ENCODE assay signal across 11 cellular contexts in the genomic region with DNA sequence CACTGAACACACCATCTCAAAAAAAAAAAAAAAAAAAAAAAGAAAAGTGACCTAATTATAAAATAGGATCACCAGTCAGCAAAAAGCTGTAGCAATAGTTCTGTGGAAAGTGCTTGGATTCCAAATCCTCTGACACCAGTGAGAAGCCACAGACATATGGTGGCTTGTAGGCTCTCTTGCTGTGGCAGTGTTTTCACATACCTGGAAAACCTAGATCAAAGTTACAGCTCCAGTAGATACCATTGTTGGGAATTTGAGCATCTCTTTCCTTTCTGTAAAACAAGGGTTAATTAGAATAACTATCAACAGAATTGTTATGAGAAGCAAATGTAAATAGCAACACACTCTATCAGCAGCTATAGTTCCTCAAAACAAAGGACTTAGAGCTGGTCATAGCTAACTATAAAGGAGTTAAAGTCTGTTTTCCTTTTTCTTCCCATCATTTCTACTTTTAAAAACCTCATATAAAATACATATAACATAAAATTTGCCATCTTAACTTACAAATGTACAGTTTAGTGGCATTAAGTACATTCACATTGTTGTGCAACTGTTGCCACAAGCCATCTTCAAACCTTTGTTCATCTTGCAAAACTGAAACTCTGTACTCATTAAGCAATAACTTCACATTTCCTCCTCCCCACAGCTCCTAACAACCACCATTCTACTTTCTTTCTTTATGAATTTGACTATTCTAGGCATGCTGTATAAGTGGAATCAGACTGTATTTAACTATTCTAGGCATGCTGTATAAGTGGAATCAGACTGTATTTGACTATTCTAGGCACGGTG. TPM values are rescaled to one million over a fixed set of nuclear protein-coding genes. Genes with fewer than 3 reads are reported as not detected.
DNase-seq lines count a peak whose midpoint lies in the region; ATAC-seq and TF ChIP-seq lines count a peak whose summit lies in the region.
"Had no signal": no experiment of that assay in that cellular context is flagged by ENCODE, and none has a peak within 500 bp of the region (broad histone marks: within the 10 kb centered on the region; RNA-seq: fewer than 3 reads in every experiment).

No MANE protein-coding gene starts in this region.

- no peak overlapping the region for H3K4me3 ChIP-seq in BLaER1 treated with 17β-estradiol and CSF1 and Interleukin-3, amounts not matched to agents 10 nM and 100 nM

- H3K27me3 Mint-ChIP-seq in WTC11 (ENCODE audit: low read depth) = peaks cover 37% of the 10 kb centered on the region
- H3K27me3 Mint-ChIP-seq in activated CD4-positive, alpha-beta memory T cell treated with anti-CD3 and anti-CD28 coated beads, Interleukin-2, amount 10 ng/mL, durations not matched to agents 7 days and 5 days = peaks cover 48% of the 10 kb centered on the region
- H3K27me3 Mint-ChIP-seq in H9 (ENCODE audit: low read depth) = peaks cover 35% of the 10 kb centered on the region

- H3K79me2 ChIP-seq in H9 (ENCODE audit: insufficient read depth, low read length) = no peaks in the 10 kb centered on the region

- H2BK20ac ChIP-seq in H9 (ENCODE audit: low read depth, low read length, poor library complexity, severe bottlenecking) = no peak overlapping the region

- H3K36me3 Mint-ChIP-seq in WTC11 (no peaks in the 10 kb centered on the region), H9 (ENCODE audit: insufficient read depth in 1 of 3, low read depth in 3 of 3) (no peaks in the 10 kb centered on the region)
- no peaks in the 10 kb centered on the region for H3K36me3 Mint-ChIP-seq in activated CD4-positive, alpha-beta memory T cell treated with anti-CD3 and anti-CD28 coated beads, Interleukin-2, amount 10 ng/mL, durations not matched to agents 7 days and 5 days (ENCODE audit: low read depth)

- POLR2A ChIA-PET in WTC11 (lab: Charles Lee) = no interaction called here
- POLR2A ChIA-PET in activated CD4-positive, alpha-beta memory T cell treated with anti-CD3 and anti-CD28 coated beads, Interleukin-2, amount 10 ng/mL, durations not matched to agents 7 days and 5 days (lab: Charles Lee) = interaction anchor here (0.9 to 1.1 kb wide), 2 partner anchors 12 to 46 kb away, joined by 3 to 4 read pairs; partner anchors contain the start of gene RMND1

- no peaks in the 10 kb centered on the region; the same call in 1 of the 2 replicates for H3K9me3 Mint-ChIP-seq in WTC11
- no peaks in the 10 kb centered on the region for H3K9me3 Mint-ChIP-seq in activated CD4-positive, alpha-beta memory T cell treated with anti-CD3 and anti-CD28 coated beads, Interleukin-2, amount 10 ng/mL, durations not matched to agents 7 days and 5 days
- H3K9me3 Mint-ChIP-seq in H9 = no peaks in the 10 kb centered on the region

- ATAC-seq in GM19463 (IDR thresholded peaks at IDR 0.05; ENCODE audit: unreplicated experiment) = peak; percentile 68
- peak; percentile 77 for ATAC-seq in HG03159 (IDR thresholded peaks at IDR 0.05; ENCODE audit: unreplicated experiment)
- ATAC-seq in WTC11 = no peak

- no peak overlapping the region for H2BK120ac ChIP-seq in H9 (ENCODE audit: low read depth, low read length, poor library complexity, severe bottlenecking)

- H3K4me2 ChIP-seq in BLaER1 treated with 17β-estradiol and CSF1 and Interleukin-3, amounts not matched to agents 10 nM and 100 nM = peak overlapping the region in 10 of 11 experiments; percentile 21 to 86 (median 59); a peak in 19 of 22 replicates
- no peak overlapping the region for H3K4me2 ChIP-seq in H9 (ENCODE audit: insufficient read depth, insufficient read length, low read length)

- H3K27ac Mint-ChIP-seq in WTC11 = no peak overlapping the region
- no peak overlapping the region for H3K27ac Mint-ChIP-seq in activated CD4-positive, alpha-beta memory T cell treated with anti-CD3 and anti-CD28 coated beads, Interleukin-2, amount 10 ng/mL, durations not matched to agents 7 days and 5 days
- H3K27ac Mint-ChIP-seq in H9 = no peak overlapping the region; a peak in 1 of 7 replicates
- H3K27ac Mint-ChIP-seq: B cell had no signal

- peaks cover 12% of the 10 kb centered on the region for H3K23me2 ChIP-seq in H9 (ENCODE audit: insufficient read length, low read depth, low read length, poor library complexity, severe bottlenecking)

- no peak overlapping the region for H2AK5ac ChIP-seq in H9 (ENCODE audit: insufficient read length, low read length)

- H4K5ac ChIP-seq in H9 (ENCODE audit: insufficient read length, low read depth, low read length) = no peak overlapping the region

- WGBS in H9 (ENCODE audit: extremely low coverage, insufficient read length, low lambda C conversion rate) = no CpG with 5 or more reads among the region's 1 CpG

- H2AFZ ChIP-seq in H9 (ENCODE audit: low read length) = no peak overlapping the region

- H3K23ac ChIP-seq in H9 (ENCODE audit: insufficient read length, low read depth, low read length) = no peak overlapping the region

- no peak overlapping the region for H3T11ph ChIP-seq in H9 (ENCODE audit: low read length)

- H4K8ac ChIP-seq in H9 (replicated peaks; ENCODE audit: insufficient read length, low read depth, low read length) = no peak overlapping the region

- H2BK15ac ChIP-seq in H9 (ENCODE audit: low read depth, low read length) = no peak overlapping the region

- DNase-seq in WTC11 (ENCODE audit: low spot score) = no peak
- DNase-seq in activated CD4-positive, alpha-beta memory T cell treated with anti-CD3 and anti-CD28 coated beads, Interleukin-2, amount 10 ng/mL, durations not matched to agents 7 days and 5 days = no peak
- DNase-seq in UCSD-AML1 (lab: John Stamatoyannopoulos, UW; ENCODE audit: unreplicated experiment) = no peak
- DNase-seq in H9 = no peak
- no peak for DNase-seq in activated T-cell treated with anti-CD3 and anti-CD28 coated beads, Interleukin-2, amount 50 U/mL, for 48 hours
- DNase-seq: NCI-H1694 treated with DMSO at 0.1 percent for 48 hours; stimulated activated CD8-positive, alpha-beta memory T cell treated with anti-CD3 and anti-CD28 coated beads, Interleukin-4, amount 100 ng/mL, for 48 hours had no signal

- H4K20me1 ChIP-seq in BLaER1 treated with 17β-estradiol and CSF1 and Interleukin-3, amounts not matched to agents 10 nM and 100 nM = no peaks in the 10 kb centered on the region
- no peaks in the 10 kb centered on the region for H4K20me1 ChIP-seq in H9 (ENCODE audit: control insufficient read depth, insufficient read depth, insufficient read length)

- H2BK5ac ChIP-seq in H9 (ENCODE audit: insufficient read length, low read length) = no peak overlapping the region

- peaks cover 19% of the 10 kb centered on the region for H3K4me1 Mint-ChIP-seq in WTC11
- peaks cover 19% of the 10 kb centered on the region for H3K4me1 Mint-ChIP-seq in activated CD4-positive, alpha-beta memory T cell treated with anti-CD3 and anti-CD28 coated beads, Interleukin-2, amount 10 ng/mL, durations not matched to agents 7 days and 5 days
- peaks cover 14 to 22% of the 10 kb centered on the region in 2 experiments for H3K4me1 Mint-ChIP-seq in H9

- H3K4me1 ChIP-seq in BLaER1 treated with 17β-estradiol and CSF1 and Interleukin-3, amounts not matched to agents 10 nM and 100 nM = peaks cover 0 to 78% (median 47%) of the 10 kb centered on the region in 10 experiments; a peak in 16 of 20 replicates
- H3K4me1 ChIP-seq in H9 (ENCODE audit: insufficient read depth, low read length) = no peaks in the 10 kb centered on the region

- CTCF ChIA-PET in WTC11 (lab: Charles Lee) = no interaction called here
- CTCF ChIA-PET in activated CD4-positive, alpha-beta memory T cell treated with anti-CD3 and anti-CD28 coated beads, Interleukin-2, amount 10 ng/mL, durations not matched to agents 7 days and 5 days (lab: Charles Lee) = no interaction called here

- H3K36me3 ChIP-seq in BLaER1 treated with 17β-estradiol and CSF1 and Interleukin-3, amounts not matched to agents 10 nM and 100 nM = peaks cover 0 to 10% (median 0%) of the 10 kb centered on the region in 11 experiments; a peak in 2 of 22 replicates

- H3K9ac ChIP-seq in BLaER1 treated with 17β-estradiol and CSF1 and Interleukin-3, amounts not matched to agents 10 nM and 100 nM = peak overlapping the region in 9 of 11 experiments; percentile 27 to 85 (median 67); a peak in 17 of 22 replicates
- no peak overlapping the region for H3K9ac ChIP-seq in H9 (ENCODE audit: extremely low read depth, insufficient read length, low read length)

- no peak overlapping the region for H3K18ac ChIP-seq in H9 (ENCODE audit: insufficient read length, low read depth, low read length)

- H2BK12ac ChIP-seq in H9 (ENCODE audit: insufficient read length, low read depth, low read length) = no peak overlapping the region

- TF ChIP-seq CTCF in WTC11 (IDR thresholded peaks at IDR 0.05) (no peak), H9 (conservative IDR thresholded peaks at IDR 0.05) (no peak)

- H3K9me3 ChIP-seq in BLaER1 treated with 17β-estradiol and CSF1 and Interleukin-3, amounts not matched to agents 10 nM and 100 nM (replicated peaks in 1 of 11) = peaks cover 15 to 34% (median 17%) of the 10 kb centered on the region in 11 experiments
- no peaks in the 10 kb centered on the region for H3K9me3 ChIP-seq in H9 (ENCODE audit: control insufficient read depth, low read depth, low read length)

- H4K91ac ChIP-seq in H9 (ENCODE audit: insufficient read length, low read depth, low read length) = no peak overlapping the region

- H3K4me3 Mint-ChIP-seq in WTC11 (no peak overlapping the region), H9 (no peak overlapping the region; a peak in 1 of 5 replicates)
- no peak overlapping the region for H3K4me3 Mint-ChIP-seq in activated CD4-positive, alpha-beta memory T cell treated with anti-CD3 and anti-CD28 coated beads, Interleukin-2, amount 10 ng/mL, durations not matched to agents 7 days and 5 days
- H3K4me3 Mint-ChIP-seq: B cell had no signal

- H3K4ac ChIP-seq in H9 (ENCODE audit: low read depth, low read length) = no peak overlapping the region

- H3K56ac ChIP-seq in H9 (ENCODE audit: insufficient read length, low read depth, low read length) = no peak overlapping the region

- H3K27ac ChIP-seq in BLaER1 treated with 17β-estradiol and CSF1 and Interleukin-3, amounts not matched to agents 10 nM and 100 nM = peak overlapping the region; percentile 60 to 97 (median 88)
- H3K27ac ChIP-seq in H9 (ENCODE audit: insufficient read length, low read depth, low read length) = no peak overlapping the region

- no peaks in the 10 kb centered on the region for H3K79me1 ChIP-seq in H9 (ENCODE audit: insufficient read depth, low read depth, low read length, poor library complexity, severe bottlenecking)

- no peak overlapping the region for H3K14ac ChIP-seq in H9 (ENCODE audit: insufficient read depth, low read length)

- H3K27me3 ChIP-seq in BLaER1 treated with 17β-estradiol and CSF1 and Interleukin-3, amounts not matched to agents 10 nM and 100 nM = peaks cover 0 to 15% (median 12%) of the 10 kb centered on the region in 11 experiments; a peak in 15 of 22 replicates
- H3K27me3 ChIP-seq in H9 (ENCODE audit: insufficient read depth, low read length) = peaks cover 8% of the 10 kb centered on the region; the same call in 1 of the 2 replicates

RNA-seq across cellular contexts. Expression of gene CCDC170, which starts 4.3 kb away (rescaled TPM):
- total RNA-seq in WTC11 (2021) (0.25 to 0.57 TPM (median 0.26 TPM) in 3 replicates), H9 (2021) (0.07 and 0.26 TPM in 2 replicates)
- not detected for total RNA-seq in activated CD4-positive, alpha-beta memory T cell treated with anti-CD3 and anti-CD28 coated beads, Interleukin-2, amount 10 ng/mL, durations not matched to agents 7 days and 5 days
- total RNA-seq: B cell had no signal

RNA-seq across cellular contexts. Expression of gene RMND1, which starts 46.2 kb away (rescaled TPM):
- 18.3 to 23.3 TPM (median 21.0 TPM) in 3 replicates for total RNA-seq in WTC11 (2021)
- total RNA-seq in activated CD4-positive, alpha-beta memory T cell treated with anti-CD3 and anti-CD28 coated beads, Interleukin-2, amount 10 ng/mL, durations not matched to agents 7 days and 5 days = 10 to 100 TPM; 18.7 to 22.6 TPM
- total RNA-seq in H9 (2021) = 25.2 and 27.0 TPM in 2 replicates
